ENCODE assay signal across 16 cellular contexts in genomic region chr6:79842382-79843040, GRCh38.
A peak's percentile ranks its signal among the peaks of the same experiment; 100 is the strongest.
DNase-seq lines count a peak whose midpoint lies in the region; ATAC-seq and TF ChIP-seq lines count a peak whose summit lies in the region.
"Had no signal": no experiment of that assay in that cellular context is flagged by ENCODE, and none has a peak within 500 bp of the region (broad histone marks: within the 10 kb centered on the region; RNA-seq: fewer than 3 reads in every experiment).

No MANE protein-coding gene starts in this region.

- H3K36me3 ChIP-seq in suprapubic skin = no peaks in the 10 kb centered on the region
- H3K36me3 ChIP-seq: tibial artery had no signal

- no peak overlapping the region for H3K4me3 ChIP-seq in suprapubic skin
- H3K4me3 ChIP-seq: dorsolateral prefrontal cortex, tibial artery had no signal

- TF ChIP-seq CTCF in suprapubic skin (IDR thresholded peaks at IDR 0.05) = no peak

- H3K27ac ChIP-seq in suprapubic skin = no peak overlapping the region
- H3K27ac ChIP-seq: dorsolateral prefrontal cortex, tibial artery had no signal

- TF ChIP-seq POLR2A in suprapubic skin (IDR thresholded peaks at IDR 0.05) = no peak

- TF ChIP-seq EP300 in suprapubic skin (IDR thresholded peaks at IDR 0.05) = no peak

- H3K4me1 ChIP-seq in suprapubic skin = no peaks in the 10 kb centered on the region
- H3K4me1 ChIP-seq: Caco-2, tibial artery had no signal

- ATAC-seq in GM18511 (IDR thresholded peaks at IDR 0.05; ENCODE audit: unreplicated experiment) = peak; percentile 70
- ATAC-seq in GM19467 (IDR thresholded peaks at IDR 0.05; ENCODE audit: unreplicated experiment) = peak; percentile 63
- ATAC-seq in HG02798 (IDR thresholded peaks at IDR 0.05; ENCODE audit: poor library complexity, unreplicated experiment) = peak; percentile 64
- ATAC-seq in HG03354 (IDR thresholded peaks at IDR 0.05; ENCODE audit: poor library complexity, severe bottlenecking, unreplicated experiment) = peak; percentile 85
- ATAC-seq in HG02610 (IDR thresholded peaks at IDR 0.05; ENCODE audit: unreplicated experiment) = no peak
- ATAC-seq: activated CD8-positive, alpha-beta T cell treated with anti-CD3 and anti-CD28 coated beads, Interleukin-2, amount 10 ng/mL, durations not matched to agents 7 days and 5 days had no signal

- intact Hi-C loops in posterior vena cava (cut with DNase I) = no loop called here

- no peak for DNase-seq in posterior vena cava (ENCODE audit: low spot score)
- no peak for DNase-seq in NCI-H2171 (lab: John Stamatoyannopoulos, UW)
- DNase-seq in suprapubic skin (ENCODE audit: low spot score in 2 of 2) = no peak
- DNase-seq: activated CD8-positive, alpha-beta T cell treated with anti-CD3 and anti-CD28 coated beads, Interleukin-2, amount 10 ng/mL, durations not matched to agents 7 days and 5 days; Caco-2; dorsolateral prefrontal cortex; GF-D8; hippocampal formation; NCI-H1048; NCI-H345; tibial artery had no signal

- no peaks in the 10 kb centered on the region for H3K27me3 ChIP-seq in suprapubic skin
- H3K27me3 ChIP-seq: dorsolateral prefrontal cortex, tibial artery had no signal

- no peaks in the 10 kb centered on the region for H3K9me3 ChIP-seq in suprapubic skin
- H3K9me3 ChIP-seq: Caco-2 had no signal

- WGBS in suprapubic skin = 80% methylated on average over 3 of the region's 3 CpGs
